In genomic region chr1:85398391-85399064, GRCh38 we compare ENCODE assay signal across 11 cellular contexts.
DNase-seq lines count a peak whose midpoint lies in the region; ATAC-seq and TF ChIP-seq lines count a peak whose summit lies in the region.
"Had no signal": no experiment of that assay in that cellular context is flagged by ENCODE, and none has a peak within 500 bp of the region (broad histone marks: within the 10 kb centered on the region; RNA-seq: fewer than 3 reads in every experiment).

No MANE protein-coding gene starts in this region.

- no peak overlapping the region for H3K9ac ChIP-seq in MM.1S (ENCODE audit: low read length)

- H3K4me1 ChIP-seq in MM.1S (ENCODE audit: low read length) (no peaks in the 10 kb centered on the region), lower lobe of right lung (no peaks in the 10 kb centered on the region)

- H3K27ac ChIP-seq in MM.1S (ENCODE audit: low read length) (no peak overlapping the region), lower lobe of right lung (no peak overlapping the region)

- no peaks in the 10 kb centered on the region for H3F3A ChIP-seq in MM.1S (ENCODE audit: insufficient read depth, low read length)

- H3K4me3 ChIP-seq in MM.1S (ENCODE audit: low read length) (no peak overlapping the region), lower lobe of right lung (no peak overlapping the region)

- no peaks in the 10 kb centered on the region for H3K36me3 Mint-ChIP-seq in activated CD8-positive, alpha-beta T cell treated with anti-CD3 and anti-CD28 coated beads for 36 hours (ENCODE audit: low read depth)

- TF ChIP-seq CTCF in MM.1S (IDR thresholded peaks at IDR 0.05; ENCODE audit: low read length) (peak; percentile 12), lower lobe of right lung (IDR thresholded peaks at IDR 0.05) (peak; percentile 24)
- no peak for TF ChIP-seq CTCF in activated CD8-positive, alpha-beta T cell treated with anti-CD3 and anti-CD28 coated beads for 36 hours (IDR thresholded peaks at IDR 0.05)

- H3K9me3 Mint-ChIP-seq in activated CD8-positive, alpha-beta T cell treated with anti-CD3 and anti-CD28 coated beads for 36 hours = no peaks in the 10 kb centered on the region

- intact Hi-C loops in lower lobe of right lung (cut with DNase I) = no loop called here
- intact Hi-C loops in activated CD8-positive, alpha-beta T cell treated with anti-CD3 and anti-CD28 coated beads for 36 hours (cut with micrococcal nuclease) = no loop called here

- H3K79me2 ChIP-seq in MM.1S (ENCODE audit: low read length) = no peaks in the 10 kb centered on the region

- no peaks in the 10 kb centered on the region for H3K9me2 ChIP-seq in MM.1S (replicated peaks; ENCODE audit: insufficient read depth, low read length)

- ATAC-seq in lower lobe of right lung (peak in 1 of 2 donors; percentile 21), HG03520 (IDR thresholded peaks at IDR 0.05; ENCODE audit: unreplicated experiment) (no peak), GM18519 (IDR thresholded peaks at IDR 0.05; ENCODE audit: low FRiP score, unreplicated experiment) (no peak)
- no peak for ATAC-seq in activated CD8-positive, alpha-beta T cell treated with anti-CD3 and anti-CD28 coated beads for 36 hours

- no peaks in the 10 kb centered on the region for H3K9me3 ChIP-seq in MM.1S (replicated peaks; ENCODE audit: insufficient read depth, low read length)
- H3K9me3 ChIP-seq in lower lobe of right lung = no peaks in the 10 kb centered on the region

- CTCF ChIA-PET in activated CD8-positive, alpha-beta T cell treated with anti-CD3 and anti-CD28 coated beads for 36 hours (lab: Charles Lee) = no interaction called here

- H2AFZ ChIP-seq in MM.1S (ENCODE audit: low read length) = no peak overlapping the region

- H3K27me3 Mint-ChIP-seq in activated CD8-positive, alpha-beta T cell treated with anti-CD3 and anti-CD28 coated beads for 36 hours = no peaks in the 10 kb centered on the region

- H3K4me2 ChIP-seq in MM.1S (ENCODE audit: low read depth, low read length) = no peak overlapping the region

- POLR2A ChIA-PET in activated CD8-positive, alpha-beta T cell treated with anti-CD3 and anti-CD28 coated beads for 36 hours (lab: Charles Lee) = no interaction called here

- DNase-seq in AG20443 (ENCODE audit: low spot score) (peak; percentile 18), MM.1S (peak; percentile 7), dermis blood vessel endothelial cell (peak; percentile 58), lower lobe of right lung (no peak)
- no peak for DNase-seq in activated CD8-positive, alpha-beta T cell treated with anti-CD3 and anti-CD28 coated beads for 36 hours
- DNase-seq in effector CD8-positive, alpha-beta T cell (lab: John Stamatoyannopoulos, UW) = no peak
- DNase-seq: foreskin melanocyte, NCI-H2029, nucleus accumbens had no signal

- H3K27me3 ChIP-seq in MM.1S (replicated peaks; ENCODE audit: insufficient read depth, low read length) = no peaks in the 10 kb centered on the region
- no peaks in the 10 kb centered on the region for H3K27me3 ChIP-seq in lower lobe of right lung (ENCODE audit: low read depth)

- no peaks in the 10 kb centered on the region for H3K4me1 Mint-ChIP-seq in activated CD8-positive, alpha-beta T cell treated with anti-CD3 and anti-CD28 coated beads for 36 hours (ENCODE audit: low read depth)

- no peak overlapping the region for H3K4me3 Mint-ChIP-seq in activated CD8-positive, alpha-beta T cell treated with anti-CD3 and anti-CD28 coated beads for 36 hours

- no peak overlapping the region for H3K27ac Mint-ChIP-seq in activated CD8-positive, alpha-beta T cell treated with anti-CD3 and anti-CD28 coated beads for 36 hours

- H3K36me3 ChIP-seq in MM.1S (replicated peaks; ENCODE audit: insufficient read depth, low read length) (no peaks in the 10 kb centered on the region), lower lobe of right lung (no peaks in the 10 kb centered on the region)

- H4K20me1 ChIP-seq in MM.1S (ENCODE audit: insufficient read depth, low read length) = no peaks in the 10 kb centered on the region

Comparison
In these comparisons a context has a peak if more than half of its experiments do, and no peak if none do; other contexts are left out.
1. DNase-seq: peak in AG20443 (single experiment), MM.1S (single experiment) and dermis blood vessel endothelial cell (single experiment); none in lower lobe of right lung (single experiment), activated CD8-positive, alpha-beta T cell treated with anti-CD3 and anti-CD28 coated beads for 36 hours (single experiment) and effector CD8-positive, alpha-beta T cell (single experiment).